In genomic region chr16:52376677-52377300, GRCh38 we compare ENCODE assay signal across 25 cellular contexts.
DNase-seq lines count a peak whose midpoint lies in the region; ATAC-seq and TF ChIP-seq lines count a peak whose summit lies in the region.
"Had no signal": no experiment of that assay in that cellular context is flagged by ENCODE, and none has a peak within 500 bp of the region (broad histone marks: within the 10 kb centered on the region; RNA-seq: fewer than 3 reads in every experiment).

No MANE protein-coding gene starts in this region.

- H3K27me3 ChIP-seq in BE2C (no peaks in the 10 kb centered on the region), sigmoid colon (no peaks in the 10 kb centered on the region)
- H3K27me3 ChIP-seq: BLaER1 had no signal

- H3K4me1 ChIP-seq in BE2C, result peaks cover 26% of the 10 kb centered on the region
- H3K4me1 ChIP-seq in sigmoid colon, result peaks cover 0 to 17% (median 14%) of the 10 kb centered on the region in 4 donors
- H3K4me1 ChIP-seq: A549, BLaER1 had no signal

- H3K9me3 ChIP-seq in BE2C (no peaks in the 10 kb centered on the region), sigmoid colon (peaks cover 0 to 5% (median under 1%) of the 10 kb centered on the region in 4 donors)
- H3K9me3 ChIP-seq: A549, BLaER1 had no signal

- no peak for TF ChIP-seq CTCF in BE2C (IDR thresholded peaks at IDR 0.05; ENCODE audit: low read depth, low read length)
- no peak for TF ChIP-seq CTCF in sigmoid colon (IDR thresholded peaks at IDR 0.05)

- H3K4me3 ChIP-seq in BE2C (ENCODE audit: low read depth, low read length), result no peak overlapping the region
- no peak overlapping the region for H3K4me3 ChIP-seq in sigmoid colon
- H3K4me3 ChIP-seq: A549, BLaER1, GM12878 had no signal

- H3K27ac ChIP-seq in sigmoid colon, result peak overlapping the region in 1 of 4 donors; percentile 42
- H3K27ac ChIP-seq: 22Rv1, A549, BLaER1 had no signal

- H3K36me3 ChIP-seq in BE2C (no peaks in the 10 kb centered on the region), sigmoid colon (no peaks in the 10 kb centered on the region)
- H3K36me3 ChIP-seq: BLaER1 had no signal

- WGBS in sigmoid colon, 2 donors, result 75 to 88% methylated on average over 10 of the region's 10 CpGs

- TF ChIP-seq POLR2A in sigmoid colon (IDR thresholded peaks at IDR 0.05), result no peak

- intact Hi-C loops in sigmoid colon (cut with DNase I), result no loop called here

- no peak for TF ChIP-seq EP300 in sigmoid colon (IDR thresholded peaks at IDR 0.05)

- DNase-seq in NCI-H2227 (lab: John Stamatoyannopoulos, UW; ENCODE audit: unreplicated experiment) (peak; percentile 1), NCI-H2227 treated with DMSO at 0.1 percent for 48 hours (lab: John Stamatoyannopoulos, UW) (no peak), BE2C (peak; percentile 77), left kidney (ENCODE audit: low read depth, low spot score) (peak; percentile 18), sigmoid colon (peak; percentile 64), HK-2 (ENCODE audit: unreplicated experiment) (no peak)
- DNase-seq: AML-193; C1 segment of cervical spinal cord; CD4-positive, alpha-beta memory T cell; CD4-positive, CD25-positive, alpha-beta regulatory T cell; CD8-positive, alpha-beta memory T cell; COR-L47; DMS 273 treated with DMSO at 0.1 percent for 48 hours; DMS153; DMS53; DMS79; DND-41; EL; GDM1 had no signal

- no peak for ATAC-seq in GM18498 (IDR thresholded peaks at IDR 0.05; ENCODE audit: unreplicated experiment)
- ATAC-seq in HG02623 (IDR thresholded peaks at IDR 0.05; ENCODE audit: unreplicated experiment), result no peak
- ATAC-seq: A549, GM12878 had no signal

Comparison
In these comparisons a context has a peak if more than half of its experiments do, and no peak if none do; other contexts are left out.
1. DNase-seq: peak in NCI-H2227 (single experiment), BE2C (single experiment), left kidney (single experiment) and sigmoid colon (single experiment); none in NCI-H2227 treated with DMSO at 0.1 percent for 48 hours (single experiment) and HK-2 (single experiment).